In the genomic region with DNA sequence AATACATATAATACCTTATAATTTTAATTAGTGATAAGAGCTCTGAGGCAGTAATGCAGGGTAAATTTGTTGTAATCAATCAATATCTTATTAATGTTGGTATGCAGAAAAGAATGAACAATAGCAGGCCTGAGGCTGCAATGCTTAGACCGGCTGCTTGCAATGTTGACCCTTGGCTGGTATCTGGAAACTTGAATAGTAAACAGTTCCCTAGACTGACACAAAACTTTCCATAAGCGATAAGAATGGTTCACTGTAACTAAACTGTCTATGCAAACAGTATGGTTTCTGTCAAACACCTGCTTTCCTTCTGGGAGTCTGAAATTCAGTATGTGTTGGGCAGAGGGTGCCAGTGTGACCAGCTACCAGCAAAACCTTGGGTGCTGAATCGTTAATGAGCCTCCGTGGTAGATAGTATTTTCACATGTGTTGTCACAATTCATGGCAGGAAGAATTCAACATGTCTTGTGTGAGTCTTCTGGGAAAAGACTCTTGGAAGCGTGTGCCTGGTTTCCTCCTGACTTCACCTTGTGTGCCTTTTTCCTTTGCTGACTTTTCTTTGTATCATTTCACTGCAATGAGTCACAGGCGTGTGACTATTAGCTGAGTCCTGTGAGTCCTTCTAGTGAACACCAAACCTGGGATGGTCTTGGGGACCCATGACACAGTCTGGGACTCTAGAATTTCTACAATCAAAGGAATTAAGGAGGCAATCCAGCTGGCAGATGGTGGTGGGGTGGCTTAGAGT, we compare ENCODE assay signal across 2 cellular contexts.
TF ChIP-seq lines count a peak whose summit lies in the region.

No MANE protein-coding gene starts in this region.

TF ChIP-seq in IMR-90, 13 proteins besides CTCF, POLR2A, EP300 and RAD21:
- TF ChIP-seq FOS (IDR thresholded peaks at IDR 0.05; ENCODE audit: low read depth, low read length) = no peak
- no peak for TF ChIP-seq RFX5 (IDR thresholded peaks at IDR 0.05; ENCODE audit: low read depth, low read length)
- no peak for TF ChIP-seq BHLHE40 (IDR thresholded peaks at IDR 0.05; ENCODE audit: low read depth, low read length)
TF ChIP-seq in IMR-90: peak in this region for 0.

TF ChIP-seq in GM12878, 131 proteins besides CTCF, POLR2A, EP300 and RAD21:
- TF ChIP-seq MXI1 (IDR thresholded peaks at IDR 0.05; ENCODE audit: low read depth, low read length) = no peak
- TF ChIP-seq, protein P1, sequence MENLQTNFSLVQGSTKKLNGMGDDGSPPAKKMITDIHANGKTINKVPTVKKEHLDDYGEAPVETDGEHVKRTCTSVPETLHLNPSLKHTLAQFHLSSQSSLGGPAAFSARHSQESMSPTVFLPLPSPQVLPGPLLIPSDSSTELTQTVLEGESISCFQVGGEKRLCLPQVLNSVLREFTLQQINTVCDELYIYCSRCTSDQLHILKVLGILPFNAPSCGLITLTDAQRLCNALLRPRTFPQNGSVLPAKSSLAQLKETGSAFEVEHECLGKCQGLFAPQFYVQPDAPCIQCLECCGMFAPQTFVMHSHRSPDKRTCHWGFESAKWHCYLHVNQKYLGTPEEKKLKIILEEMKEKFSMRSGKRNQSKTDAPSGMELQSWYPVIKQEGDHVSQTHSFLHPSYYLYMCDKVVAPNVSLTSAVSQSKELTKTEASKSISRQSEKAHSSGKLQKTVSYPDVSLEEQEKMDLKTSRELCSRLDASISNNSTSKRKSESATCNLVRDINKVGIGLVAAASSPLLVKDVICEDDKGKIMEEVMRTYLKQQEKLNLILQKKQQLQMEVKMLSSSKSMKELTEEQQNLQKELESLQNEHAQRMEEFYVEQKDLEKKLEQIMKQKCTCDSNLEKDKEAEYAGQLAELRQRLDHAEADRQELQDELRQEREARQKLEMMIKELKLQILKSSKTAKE (IDR thresholded peaks at IDR 0.05; ENCODE audit: low read depth, poor library complexity, severe bottlenecking) = no peak
TF ChIP-seq in GM12878: peak in this region for 0.
